ENCODE assay signal across 23 cellular contexts in genomic region chr18:29912351-29912750, GRCh38.
"Had no signal": no experiment of that assay in that cellular context is flagged by ENCODE, and none has a peak within 500 bp of the region (broad histone marks: within the 10 kb centered on the region; RNA-seq: fewer than 3 reads in every experiment).

No MANE protein-coding gene starts in this region.

- H3K27ac ChIP-seq: SJSA1, SK-N-MC had no signal

- H3K27me3 ChIP-seq: MG63, SJSA1 had no signal

- H3K36me3 ChIP-seq: MG63, SJSA1 had no signal

- DNase-seq: IMR-90, Karpas-422, KG1, MG63, NCI-H1092, NCI-H1105 treated with DMSO at 0.1 percent for 48 hours, NCI-H1417 treated with DMSO at 0.1 percent for 48 hours, NCI-H146, NCI-H1694 treated with DMSO at 0.1 percent for 48 hours, NCI-H1930, NCI-H2081, NCI-H2171, NCI-H226, NCI-H446, NCI-H510A, NCI-H526 treated with DMSO at 0.1 percent for 48 hours, NCI-H748 treated with DMSO at 0.1 percent for 48 hours, Right ventricle myocardium superior, RPMI8226, SIG-M5 had no signal

- H3K4me3 ChIP-seq: MG63, SJSA1, SK-N-MC had no signal

- H3K4me1 ChIP-seq: SJSA1 had no signal

- H3K9me3 ChIP-seq: MG63, SJSA1 had no signal

- ATAC-seq: HepG2 had no signal
